Comparison of ENCODE assay signal across 9 cellular contexts in the genomic region with DNA sequence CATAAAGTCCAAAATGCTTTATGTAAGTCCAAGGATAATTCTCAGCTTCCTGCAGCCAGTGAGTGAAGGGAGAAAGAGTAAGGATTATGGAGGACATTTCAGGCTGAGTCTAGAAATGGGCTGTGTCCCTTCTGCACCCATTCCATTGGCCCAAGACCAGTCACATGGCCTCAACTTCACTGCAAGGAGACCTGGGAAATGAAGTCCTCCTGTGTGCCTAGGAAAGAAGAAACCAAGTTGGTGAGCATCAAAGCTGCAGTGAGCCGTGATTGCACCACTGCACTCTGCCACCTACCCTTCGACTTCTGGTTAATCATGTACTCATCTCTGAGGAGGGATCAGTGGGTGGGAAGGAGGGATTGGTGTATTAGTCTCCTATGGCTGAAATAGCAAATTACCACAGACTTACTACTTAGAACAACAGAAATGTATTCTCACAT. TPM values are rescaled to one million over a fixed set of nuclear protein-coding genes. Genes with fewer than 3 reads are reported as not detected.
DNase-seq lines count a peak whose midpoint lies in the region; ATAC-seq and TF ChIP-seq lines count a peak whose summit lies in the region.
"Had no signal": no experiment of that assay in that cellular context is flagged by ENCODE, and none has a peak within 500 bp of the region (broad histone marks: within the 10 kb centered on the region; RNA-seq: fewer than 3 reads in every experiment).

No MANE protein-coding gene starts in this region.

- no peaks in the 10 kb centered on the region for H3K9me3 ChIP-seq in Peyer's patch

- ATAC-seq in HG03175 (IDR thresholded peaks at IDR 0.05; ENCODE audit: unreplicated experiment) = peak; percentile 45
- ATAC-seq in activated T-helper 17 cell treated with anti-CD3 and anti-CD28 coated beads, Interleukin-2, amount 50 U/mL, for 72 hours (replicated peaks) = peak; percentile 78

- peaks cover 5% of the 10 kb centered on the region for H3K9me3 Mint-ChIP-seq in activated T-helper 17 cell treated with anti-CD3 and anti-CD28 coated beads, Interleukin-2, amount 50 U/mL, for 72 hours
- H3K9me3 Mint-ChIP-seq: dendritic cell treated with granulocyte-macrophage colony-stimulating factor and Interleukin-4, amounts not matched to agents 40 ng/mL and 50 ng/mL, for 4 days had no signal

- DNase-seq in NCI-H2196 (lab: John Stamatoyannopoulos, UW; ENCODE audit: unreplicated experiment) (peak; percentile 35), NCI-H2196 treated with DMSO at 0.1 percent for 48 hours (lab: John Stamatoyannopoulos, UW; ENCODE audit: unreplicated experiment) (no peak), Peyer's patch (peak in 2 of 3 donors; percentile 72 to 76), globus pallidus (ENCODE audit: low spot score) (peak; percentile 40), NCI-H1105 (lab: John Stamatoyannopoulos, UW) (no peak)
- DNase-seq in stimulated activated CD4-positive, alpha-beta T cell treated with anti-CD3 and anti-CD28 coated beads, Interleukin-15, amount 100 ng/mL, for 24 hours = peak; percentile 69

- peaks cover 0 to 18% (median 6%) of the 10 kb centered on the region in 4 donors for H3K4me1 ChIP-seq in Peyer's patch

- H3K27ac ChIP-seq in Peyer's patch = peak overlapping the region in 1 of 4 donors; percentile 89

- H3K4me3 ChIP-seq in Peyer's patch = no peak overlapping the region

- peaks cover 26% of the 10 kb centered on the region for H3K36me3 Mint-ChIP-seq in activated T-helper 17 cell treated with anti-CD3 and anti-CD28 coated beads, Interleukin-2, amount 50 U/mL, for 72 hours (ENCODE audit: low read depth)

- no peaks in the 10 kb centered on the region for H3K27me3 Mint-ChIP-seq in activated T-helper 17 cell treated with anti-CD3 and anti-CD28 coated beads, Interleukin-2, amount 50 U/mL, for 72 hours
- H3K27me3 Mint-ChIP-seq: dendritic cell treated with granulocyte-macrophage colony-stimulating factor and Interleukin-4, amounts not matched to agents 40 ng/mL and 50 ng/mL, for 4 days had no signal

- H3K4me3 Mint-ChIP-seq in activated T-helper 17 cell treated with anti-CD3 and anti-CD28 coated beads, Interleukin-2, amount 50 U/mL, for 72 hours = peak overlapping the region; percentile 97
- H3K4me3 Mint-ChIP-seq: dendritic cell treated with granulocyte-macrophage colony-stimulating factor and Interleukin-4, amounts not matched to agents 40 ng/mL and 50 ng/mL, for 4 days had no signal

- no peak for TF ChIP-seq POLR2A in Peyer's patch (IDR thresholded peaks at IDR 0.05)

- TF ChIP-seq CTCF in Peyer's patch (IDR thresholded peaks at IDR 0.05) = no peak

- peak overlapping the region; percentile 80 for H3K27ac Mint-ChIP-seq in activated T-helper 17 cell treated with anti-CD3 and anti-CD28 coated beads, Interleukin-2, amount 50 U/mL, for 72 hours
- H3K27ac Mint-ChIP-seq: dendritic cell treated with granulocyte-macrophage colony-stimulating factor and Interleukin-4, amounts not matched to agents 40 ng/mL and 50 ng/mL, for 4 days had no signal

- H3K27me3 ChIP-seq in Peyer's patch = no peaks in the 10 kb centered on the region

- no peaks in the 10 kb centered on the region for H3K36me3 ChIP-seq in Peyer's patch

- peaks cover 55% of the 10 kb centered on the region for H3K4me1 Mint-ChIP-seq in activated T-helper 17 cell treated with anti-CD3 and anti-CD28 coated beads, Interleukin-2, amount 50 U/mL, for 72 hours

RNA-seq across cellular contexts. Expression of a gene that starts 3.6 kb away (rescaled TPM):
- 100 to 1,000 TPM in 1 of 4 donors, 10 to 100 TPM in 3; 12.3 to 203 (median 48.4) TPM for total RNA-seq in Peyer's patch
- 100 to 1,000 TPM; 125 to 168 TPM for total RNA-seq in activated T-helper 17 cell treated with anti-CD3 and anti-CD28 coated beads, Interleukin-2, amount 50 U/mL, for 72 hours

RNA-seq across cellular contexts. Expression of a gene that starts 6.6 kb away (rescaled TPM):
- 1 to 10 TPM in 1 of 4 donors, under 1 TPM in 1, not detected in 2; 0.27 to 5.8 TPM for total RNA-seq in Peyer's patch
- total RNA-seq in activated T-helper 17 cell treated with anti-CD3 and anti-CD28 coated beads, Interleukin-2, amount 50 U/mL, for 72 hours = 1 to 10 TPM; 1.1 to 1.4 TPM

RNA-seq across cellular contexts. Expression of a gene that starts 30.6 kb away (rescaled TPM):
- total RNA-seq in Peyer's patch = 10 to 100 TPM in 1 of 4 donors, 1 to 10 TPM in 3; 1.2 to 28.1 (median 7.9) TPM
- total RNA-seq in activated T-helper 17 cell treated with anti-CD3 and anti-CD28 coated beads, Interleukin-2, amount 50 U/mL, for 72 hours = under 1 TPM in 1 of 2 donors, not detected in 1; 0.16 TPM

RNA-seq across cellular contexts. Expression of a gene that starts 32.0 kb away (rescaled TPM):
- not detected for total RNA-seq in Peyer's patch
- total RNA-seq in activated T-helper 17 cell treated with anti-CD3 and anti-CD28 coated beads, Interleukin-2, amount 50 U/mL, for 72 hours = not detected

RNA-seq across cellular contexts. Expression of a gene that starts 56.4 kb away (rescaled TPM):
- total RNA-seq in Peyer's patch = not detected
- 1 to 10 TPM in 1 of 2 donors, not detected in 1; 1.1 TPM for total RNA-seq in activated T-helper 17 cell treated with anti-CD3 and anti-CD28 coated beads, Interleukin-2, amount 50 U/mL, for 72 hours

Comparison
In these comparisons a context has a peak if more than half of its experiments do, and no peak if none do; other contexts are left out.
1. DNase-seq: peak in NCI-H2196 (single experiment), Peyer's patch (2 of 3), globus pallidus (single experiment) and stimulated activated CD4-positive, alpha-beta T cell treated with anti-CD3 and anti-CD28 coated beads, Interleukin-15, amount 100 ng/mL, for 24 hours (single experiment); none in NCI-H2196 treated with DMSO at 0.1 percent for 48 hours (single experiment) and NCI-H1105 (single experiment).